Comparison of ENCODE assay signal across 26 cellular contexts in the genomic region with DNA sequence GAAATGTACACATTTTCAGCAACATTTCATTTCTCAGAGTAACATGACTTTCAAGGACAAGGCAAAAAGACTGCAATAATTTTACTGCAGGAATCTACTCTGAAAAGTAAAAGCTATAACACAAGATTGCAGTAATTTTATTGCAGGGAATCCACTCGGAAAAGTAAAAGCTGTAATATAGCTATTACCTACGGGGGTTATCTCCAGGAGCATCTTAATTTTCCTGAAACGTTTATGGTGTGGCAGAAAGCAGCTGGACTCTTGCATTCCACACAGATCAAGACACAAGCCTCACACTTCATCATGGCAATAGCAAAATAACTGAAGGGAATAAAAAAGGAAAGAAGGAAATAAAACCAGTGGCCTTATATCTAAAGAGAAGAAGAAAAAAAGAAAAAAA.
"Had no signal": no experiment of that assay in that cellular context is flagged by ENCODE, and none has a peak within 500 bp of the region (broad histone marks: within the 10 kb centered on the region; RNA-seq: fewer than 3 reads in every experiment).

No MANE protein-coding gene starts in this region.

- H3K27me3 ChIP-seq: body of pancreas, cardiac muscle cell, vagina had no signal

- DNase-seq: activated CD4-positive, alpha-beta T cell treated with anti-CD3 and anti-CD28 coated beads, Interleukin-2, amount 10 ng/mL, durations not matched to agents 24 days and 14 days; activated CD8-positive, alpha-beta memory T cell treated with anti-CD3 and anti-CD28 coated beads, Interleukin-2, amount 10 ng/mL, durations not matched to agents 7 days and 5 days; activated CD8-positive, alpha-beta T cell treated with anti-CD3 and anti-CD28 coated beads for 36 hours; activated effector memory CD4-positive, alpha-beta T cell treated with anti-CD3 and anti-CD28 coated beads, Interleukin-2, amount 50 U/mL, for 16 hours; activated naive CD4-positive, alpha-beta T cell treated with anti-CD3 and anti-CD28 coated beads, Interleukin-2, amount 50 U/mL, for 16 hours; activated naive CD8-positive, alpha-beta T cell treated with anti-CD3 and anti-CD28 coated beads, Interleukin-2, amount 50 U/mL, for 24 hours; activated T-cell treated with anti-CD3 and anti-CD28 coated beads for 4 hours; body of pancreas; cortex of kidney; glutamatergic neuron; hippocampal formation; left ventricle myocardium inferior; nucleus accumbens; retina; stimulated activated CD4-positive, alpha-beta T cell treated with anti-CD3 and anti-CD28 coated beads, Interleukin-2, amount 100 ng/mL, for 48 hours; stimulated activated CD8-positive, alpha-beta memory T cell treated with anti-CD3 and anti-CD28 coated beads, Interleukin-4, amount 100 ng/mL, for 48 hours; stimulated activated naive B cell treated with anti-CD40 and anti-IgM and Interleukin-4, amounts not matched to agents 10 μg/mL and 1 μg/mL and 100 μg/mL, for 72 hours had no signal

- H3K27me3 Mint-ChIP-seq: activated CD8-positive, alpha-beta T cell treated with anti-CD3 and anti-CD28 coated beads for 36 hours; activated naive CD8-positive, alpha-beta T cell treated with anti-CD3 and anti-CD28 coated beads, Interleukin-2, amount 50 U/mL, for 24 hours; progenitor cell of endocrine pancreas; type B pancreatic cell had no signal

- H3K36me3 Mint-ChIP-seq: activated CD8-positive, alpha-beta memory T cell treated with anti-CD3 and anti-CD28 coated beads, Interleukin-2, amount 10 ng/mL, durations not matched to agents 7 days and 5 days; natural killer cell treated with Interleukin-12 subunit alpha and Interleukin-12 subunit beta and Interleukin-15 and Interleukin-18, amount 100 ng/mL, for 72 hours; stimulated activated naive B cell treated with anti-CD40 and anti-IgM and Interleukin-4, amounts not matched to agents 10 μg/mL and 1 μg/mL and 100 μg/mL, for 72 hours had no signal

- H3K27ac Mint-ChIP-seq: activated CD4-positive, alpha-beta T cell treated with anti-CD3 and anti-CD28 coated beads, Interleukin-2, amount 10 ng/mL, durations not matched to agents 24 days and 14 days; activated CD8-positive, alpha-beta memory T cell treated with anti-CD3 and anti-CD28 coated beads, Interleukin-2, amount 10 ng/mL, durations not matched to agents 7 days and 5 days; activated CD8-positive, alpha-beta T cell treated with anti-CD3 and anti-CD28 coated beads for 36 hours; activated naive CD8-positive, alpha-beta T cell treated with anti-CD3 and anti-CD28 coated beads, Interleukin-2, amount 50 U/mL, for 24 hours; natural killer cell treated with Interleukin-12 subunit alpha and Interleukin-12 subunit beta and Interleukin-15 and Interleukin-18, amount 100 ng/mL, for 72 hours; progenitor cell of endocrine pancreas; stimulated activated naive B cell treated with anti-CD40 and anti-IgM and Interleukin-4, amounts not matched to agents 10 μg/mL and 1 μg/mL and 100 μg/mL, for 72 hours; T-helper 2 cell treated with Interferon-gamma antibody and Interleukin-4, amounts not matched to agents 5 μg/mL and 100 μg/mL, for 36 hours; type B pancreatic cell had no signal

- H3K27ac ChIP-seq: body of pancreas, cardiac muscle cell, left ventricle myocardium inferior, thoracic aorta, vagina, VCaP had no signal

- H3K4me1 Mint-ChIP-seq: activated CD4-positive, alpha-beta T cell treated with anti-CD3 and anti-CD28 coated beads, Interleukin-2, amount 10 ng/mL, durations not matched to agents 24 days and 14 days; activated CD8-positive, alpha-beta memory T cell treated with anti-CD3 and anti-CD28 coated beads, Interleukin-2, amount 10 ng/mL, durations not matched to agents 7 days and 5 days; activated naive CD8-positive, alpha-beta T cell treated with anti-CD3 and anti-CD28 coated beads, Interleukin-2, amount 50 U/mL, for 24 hours; stimulated activated naive B cell treated with anti-CD40 and anti-IgM and Interleukin-4, amounts not matched to agents 10 μg/mL and 1 μg/mL and 100 μg/mL, for 72 hours had no signal

- H3K9me3 Mint-ChIP-seq: activated CD4-positive, alpha-beta T cell treated with anti-CD3 and anti-CD28 coated beads, Interleukin-2, amount 10 ng/mL, durations not matched to agents 24 days and 14 days; activated CD8-positive, alpha-beta T cell treated with anti-CD3 and anti-CD28 coated beads for 36 hours; activated naive CD8-positive, alpha-beta T cell treated with anti-CD3 and anti-CD28 coated beads, Interleukin-2, amount 50 U/mL, for 24 hours; natural killer cell treated with Interleukin-12 subunit alpha and Interleukin-12 subunit beta and Interleukin-15 and Interleukin-18, amount 100 ng/mL, for 72 hours; stimulated activated naive B cell treated with anti-CD40 and anti-IgM and Interleukin-4, amounts not matched to agents 10 μg/mL and 1 μg/mL and 100 μg/mL, for 72 hours; T-helper 2 cell treated with Interferon-gamma antibody and Interleukin-4, amounts not matched to agents 5 μg/mL and 100 μg/mL, for 36 hours had no signal

- ATAC-seq: activated CD4-positive, CD25-positive, alpha-beta regulatory T cell treated with anti-CD3 and anti-CD28 coated beads, Interleukin-2, amount 50 U/mL, for 24 hours; activated CD8-positive, alpha-beta memory T cell treated with anti-CD3 and anti-CD28 coated beads, Interleukin-2, amount 10 ng/mL, durations not matched to agents 7 days and 5 days; activated CD8-positive, alpha-beta T cell treated with anti-CD3 and anti-CD28 coated beads for 36 hours; activated naive CD8-positive, alpha-beta T cell treated with anti-CD3 and anti-CD28 coated beads, Interleukin-2, amount 50 U/mL, for 24 hours; body of pancreas; natural killer cell treated with Interleukin-12 subunit alpha and Interleukin-12 subunit beta and Interleukin-15 and Interleukin-18, amount 100 ng/mL, for 72 hours; stimulated activated naive B cell treated with anti-CD40 and anti-IgM and Interleukin-4, amounts not matched to agents 10 μg/mL and 1 μg/mL and 100 μg/mL, for 72 hours had no signal

- H3K36me3 ChIP-seq: cardiac muscle cell, left ventricle myocardium inferior, thoracic aorta, vagina had no signal

- H3K4me3 ChIP-seq: body of pancreas, cardiac muscle cell, left ventricle myocardium inferior, thoracic aorta, vagina had no signal

- H3K9me3 ChIP-seq: body of pancreas, left ventricle myocardium inferior, thoracic aorta, vagina had no signal

- H3K4me3 Mint-ChIP-seq: activated CD4-positive, alpha-beta T cell treated with anti-CD3 and anti-CD28 coated beads, Interleukin-2, amount 10 ng/mL, durations not matched to agents 24 days and 14 days; activated CD8-positive, alpha-beta memory T cell treated with anti-CD3 and anti-CD28 coated beads, Interleukin-2, amount 10 ng/mL, durations not matched to agents 7 days and 5 days; activated CD8-positive, alpha-beta T cell treated with anti-CD3 and anti-CD28 coated beads for 36 hours; activated naive CD8-positive, alpha-beta T cell treated with anti-CD3 and anti-CD28 coated beads, Interleukin-2, amount 50 U/mL, for 24 hours; natural killer cell treated with Interleukin-12 subunit alpha and Interleukin-12 subunit beta and Interleukin-15 and Interleukin-18, amount 100 ng/mL, for 72 hours; stimulated activated naive B cell treated with anti-CD40 and anti-IgM and Interleukin-4, amounts not matched to agents 10 μg/mL and 1 μg/mL and 100 μg/mL, for 72 hours; T-helper 2 cell treated with Interferon-gamma antibody and Interleukin-4, amounts not matched to agents 5 μg/mL and 100 μg/mL, for 36 hours; type B pancreatic cell had no signal
